Comparison of ENCODE assay signal across 1 cellular context in genomic region chr6:118796548-118796947, GRCh38.
TF ChIP-seq lines count a peak whose summit lies in the region.
"Not testable (repeated sequence)": the region's sequence is repeated elsewhere in the genome, so short reads cannot be mapped to it uniquely, and the experiment has no call there.

No MANE protein-coding gene starts in this region.

TF ChIP-seq in HepG2, 621 proteins besides CTCF, POLR2A, EP300 and RAD21 (continued from another document and continues in another):
- peak; percentile 26; the same call in 1 of the 2 replicates for TF ChIP-seq ARID4A (CRISPR knock-in tag; IDR thresholded peaks at IDR 0.05; ENCODE audit: borderline replicate concordance)
- TF ChIP-seq DRAP1 (CRISPR knock-in tag; IDR thresholded peaks at IDR 0.05), result peak; percentile 13; the same call in 1 of the 2 replicates
- peak; percentile 57; the same call in 1 of the 2 replicates for TF ChIP-seq ZBTB7B (CRISPR knock-in tag; IDR thresholded peaks at IDR 0.05)
- TF ChIP-seq SP4 (CRISPR knock-in tag; IDR thresholded peaks at IDR 0.05), result 0 out of 2 replicates have a peak, but pooled peaks have one; percentile 35
- peak; percentile 65 for TF ChIP-seq ISL2 (CRISPR knock-in tag; IDR thresholded peaks at IDR 0.05)
- peak; percentile 23; the same call in 1 of the 2 replicates for TF ChIP-seq ZNF770 (CRISPR knock-in tag; IDR thresholded peaks at IDR 0.05)
- peak; percentile 63; the same call in 1 of the 2 replicates for TF ChIP-seq ZFX (CRISPR knock-in tag; IDR thresholded peaks at IDR 0.05; ENCODE audit: low read depth)
- 0 out of 2 replicates have a peak, but pooled peaks have one; percentile 35 for TF ChIP-seq DMAP1 (CRISPR knock-in tag; IDR thresholded peaks at IDR 0.05)
- 0 out of 2 replicates have a peak, but pooled peaks have one; percentile 40 for TF ChIP-seq ZNF280B (CRISPR knock-in tag; IDR thresholded peaks at IDR 0.05; ENCODE audit: borderline replicate concordance)
- peak; percentile 25; the same call in 1 of the 2 replicates for TF ChIP-seq ZBTB33 (CRISPR knock-in tag; IDR thresholded peaks at IDR 0.05)
- TF ChIP-seq KLF12 (CRISPR knock-in tag; IDR thresholded peaks at IDR 0.05; ENCODE audit: borderline replicate concordance), result peak; percentile 60; the same call in 1 of the 2 replicates
- 0 out of 2 replicates have a peak, but pooled peaks have one; percentile 50 for TF ChIP-seq ZFP90 (CRISPR knock-in tag; IDR thresholded peaks at IDR 0.05; ENCODE audit: borderline replicate concordance)
- 0 out of 2 replicates have a peak, but pooled peaks have one; percentile 51 for TF ChIP-seq ZNF276 (CRISPR knock-in tag; IDR thresholded peaks at IDR 0.05; ENCODE audit: low read depth)
- 0 out of 2 replicates have a peak, but pooled peaks have one; percentile 57 for TF ChIP-seq ZBTB26 (CRISPR knock-in tag; IDR thresholded peaks at IDR 0.05; ENCODE audit: borderline replicate concordance)
- TF ChIP-seq FOXK1 (CRISPR knock-in tag; IDR thresholded peaks at IDR 0.05; ENCODE audit: borderline replicate concordance, low read depth), result peak; percentile 84
- TF ChIP-seq GATAD2A (CRISPR knock-in tag; IDR thresholded peaks at IDR 0.05), result peak; percentile 82
- TF ChIP-seq ZNF768 (CRISPR knock-in tag; IDR thresholded peaks at IDR 0.05), result peak; percentile 93
- 0 out of 2 replicates have a peak, but pooled peaks have one; percentile 16 for TF ChIP-seq ZNF501 (CRISPR knock-in tag; IDR thresholded peaks at IDR 0.05)
- peak; percentile 39; the same call in 1 of the 2 replicates for TF ChIP-seq ZNF350 (CRISPR knock-in tag; IDR thresholded peaks at IDR 0.05; ENCODE audit: borderline replicate concordance, low read depth)
- TF ChIP-seq ZNF331 (CRISPR knock-in tag; IDR thresholded peaks at IDR 0.05), result peak; percentile 53; the same call in 1 of the 2 replicates
- peak; percentile 64 for TF ChIP-seq ZFY (CRISPR knock-in tag; IDR thresholded peaks at IDR 0.05)
- peak; percentile 34; the same call in 1 of the 2 replicates for TF ChIP-seq MAX (IDR thresholded peaks at IDR 0.05)
- TF ChIP-seq FOXJ3 (CRISPR knock-in tag; IDR thresholded peaks at IDR 0.05; ENCODE audit: borderline replicate concordance), result peak; percentile 55; the same call in 1 of the 2 replicates
- TF ChIP-seq TEAD3 (CRISPR knock-in tag; optimal IDR thresholded peaks at IDR 0.05; ENCODE audit: borderline replicate concordance), result peak; percentile 6
- peak; percentile 61 for TF ChIP-seq HNF4A (CRISPR knock-in tag; IDR thresholded peaks at IDR 0.05)
- 0 out of 2 replicates have a peak, but pooled peaks have one; percentile 46 for TF ChIP-seq ZNF503 (CRISPR knock-in tag; IDR thresholded peaks at IDR 0.05)
- TF ChIP-seq ZNF292 (CRISPR knock-in tag; IDR thresholded peaks at IDR 0.05; ENCODE audit: borderline replicate concordance, low read depth), result peak; percentile 73; the same call in 1 of the 2 replicates
- TF ChIP-seq FOXP1 (IDR thresholded peaks at IDR 0.05), result not testable (repeated sequence)
- TF ChIP-seq FOXP1 (CRISPR knock-in tag; IDR thresholded peaks at IDR 0.05), result peak; percentile 53; the same call in 1 of the 2 replicates
- TF ChIP-seq KDM3A (CRISPR knock-in tag; IDR thresholded peaks at IDR 0.05; ENCODE audit: low read depth), result peak; percentile 79; the same call in 1 of the 2 replicates
- TF ChIP-seq POGZ (CRISPR knock-in tag; IDR thresholded peaks at IDR 0.05), result peak; percentile 65
- TF ChIP-seq ZNF609 (CRISPR knock-in tag; IDR thresholded peaks at IDR 0.05; ENCODE audit: borderline replicate concordance), result peak; percentile 33; the same call in 1 of the 2 replicates
- peak; percentile 53; the same call in 1 of the 2 replicates for TF ChIP-seq PITX1 (CRISPR knock-in tag; IDR thresholded peaks at IDR 0.05)
